In the genomic region with DNA sequence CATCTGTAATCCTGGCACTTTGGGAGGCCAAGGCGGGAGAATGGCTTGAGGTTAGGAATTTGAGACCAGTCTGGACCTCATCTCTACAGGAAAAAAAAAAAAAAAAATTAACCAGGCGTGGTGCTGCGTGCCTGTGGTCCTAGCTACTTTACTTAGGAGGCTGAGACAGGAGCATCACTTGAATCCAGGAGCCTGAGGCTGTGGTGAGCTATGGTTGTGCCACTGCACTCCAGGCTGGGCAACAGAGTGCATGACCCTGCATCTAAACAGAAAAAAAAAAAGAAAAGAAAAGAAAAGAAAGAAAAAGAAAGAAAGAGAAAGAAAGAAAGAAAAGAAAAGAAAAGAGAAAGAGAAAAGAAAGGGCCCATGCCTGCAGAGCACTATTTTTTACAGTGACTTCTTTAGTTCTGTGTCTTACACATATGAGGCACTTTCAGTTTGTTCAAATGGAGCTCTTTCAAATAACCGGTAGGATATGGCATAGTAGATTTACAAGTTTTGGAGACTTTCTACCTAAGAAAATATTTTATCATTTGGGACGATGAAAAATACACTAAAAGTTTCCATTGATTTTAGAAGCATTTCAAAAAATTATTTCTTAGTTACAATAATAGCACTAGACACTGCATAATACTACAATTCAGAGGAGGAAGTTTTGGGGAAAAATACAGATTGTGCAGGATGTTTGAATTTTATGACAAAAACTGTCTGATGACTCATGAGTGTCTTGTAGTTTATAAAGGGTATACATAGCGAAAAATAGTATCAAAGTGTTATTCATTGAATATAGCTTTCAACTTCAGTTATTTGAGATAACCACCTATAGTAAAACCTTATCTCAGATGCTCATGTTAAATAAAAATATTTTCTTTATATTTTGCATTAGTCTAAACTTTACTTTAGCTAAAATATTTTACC, we compare ENCODE assay signal across 18 cellular contexts.
DNase-seq lines count a peak whose midpoint lies in the region; ATAC-seq lines count a peak whose summit lies in the region.
"Had no signal": no experiment of that assay in that cellular context is flagged by ENCODE, and none has a peak within 500 bp of the region (broad histone marks: within the 10 kb centered on the region; RNA-seq: fewer than 3 reads in every experiment).

No MANE protein-coding gene starts in this region.

- ATAC-seq in Right ventricle myocardium inferior (no peak), HG03378 (IDR thresholded peaks at IDR 0.05; ENCODE audit: unreplicated experiment) (no peak)
- ATAC-seq in activated naive CD8-positive, alpha-beta T cell treated with anti-CD3 and anti-CD28 coated beads, Interleukin-2, amount 50 U/mL, for 24 hours: no peak
- ATAC-seq in stimulated activated naive CD8-positive, alpha-beta T cell treated with anti-CD3 and anti-CD28 coated beads, Interleukin-15, amount 100 ng/mL, for 72 hours: no peak
- ATAC-seq: foreskin keratinocyte, left cardiac atrium, sciatic nerve had no signal

- peak overlapping the region; percentile 32 for H3K27ac Mint-ChIP-seq in activated naive CD8-positive, alpha-beta T cell treated with anti-CD3 and anti-CD28 coated beads, Interleukin-2, amount 50 U/mL, for 24 hours
- H3K27ac Mint-ChIP-seq in stimulated activated naive CD8-positive, alpha-beta T cell treated with anti-CD3 and anti-CD28 coated beads, Interleukin-15, amount 100 ng/mL, for 72 hours: no peak overlapping the region

- H3K4me3 Mint-ChIP-seq in activated naive CD8-positive, alpha-beta T cell treated with anti-CD3 and anti-CD28 coated beads, Interleukin-2, amount 50 U/mL, for 24 hours: no peak overlapping the region
- peak overlapping the region; percentile 13 to 56 for H3K4me3 Mint-ChIP-seq in stimulated activated naive CD8-positive, alpha-beta T cell treated with anti-CD3 and anti-CD28 coated beads, Interleukin-15, amount 100 ng/mL, for 72 hours

- H3K9me3 Mint-ChIP-seq in activated naive CD8-positive, alpha-beta T cell treated with anti-CD3 and anti-CD28 coated beads, Interleukin-2, amount 50 U/mL, for 24 hours: no peaks in the 10 kb centered on the region
- H3K9me3 Mint-ChIP-seq in stimulated activated naive CD8-positive, alpha-beta T cell treated with anti-CD3 and anti-CD28 coated beads, Interleukin-15, amount 100 ng/mL, for 72 hours: peaks cover 0 to 7% of the 10 kb centered on the region in 2 donors

- peaks cover 48% of the 10 kb centered on the region for H3K36me3 Mint-ChIP-seq in activated naive CD8-positive, alpha-beta T cell treated with anti-CD3 and anti-CD28 coated beads, Interleukin-2, amount 50 U/mL, for 24 hours (ENCODE audit: low read depth)

- DNase-seq in Right ventricle myocardium inferior (ENCODE audit: missing footprints): peak; percentile 44
- DNase-seq in cardiac septum (ENCODE audit: low spot score): no peak
- peak; percentile 41 for DNase-seq in LHCN-M2 (ENCODE audit: low read depth)
- DNase-seq in activated naive CD8-positive, alpha-beta T cell treated with anti-CD3 and anti-CD28 coated beads, Interleukin-2, amount 50 U/mL, for 24 hours: no peak
- DNase-seq in stimulated activated naive CD8-positive, alpha-beta T cell treated with anti-CD3 and anti-CD28 coated beads, Interleukin-15, amount 100 ng/mL, for 72 hours: no peak
- DNase-seq in NAMALWA (ENCODE audit: low spot score): no peak
- DNase-seq in stimulated activated CD4-positive, alpha-beta T cell treated with anti-CD3 and anti-CD28 coated beads, Interleukin-2, amount 100 ng/mL, for 24 hours: no peak
- DNase-seq: anterior cingulate cortex, DMS 273 treated with DMSO at 0.1 percent for 48 hours, foreskin keratinocyte, left cardiac atrium, NCI-H1092, NCI-H2171, NCI-H748 treated with DMSO at 0.1 percent for 48 hours, SW 1271, testis had no signal

- H3K27me3 Mint-ChIP-seq in activated naive CD8-positive, alpha-beta T cell treated with anti-CD3 and anti-CD28 coated beads, Interleukin-2, amount 50 U/mL, for 24 hours: no peaks in the 10 kb centered on the region
- no peaks in the 10 kb centered on the region for H3K27me3 Mint-ChIP-seq in stimulated activated naive CD8-positive, alpha-beta T cell treated with anti-CD3 and anti-CD28 coated beads, Interleukin-15, amount 100 ng/mL, for 72 hours

- peaks cover 38% of the 10 kb centered on the region for H3K4me1 Mint-ChIP-seq in activated naive CD8-positive, alpha-beta T cell treated with anti-CD3 and anti-CD28 coated beads, Interleukin-2, amount 50 U/mL, for 24 hours
- peaks cover 57% of the 10 kb centered on the region for H3K4me1 Mint-ChIP-seq in stimulated activated naive CD8-positive, alpha-beta T cell treated with anti-CD3 and anti-CD28 coated beads, Interleukin-15, amount 100 ng/mL, for 72 hours

- intact Hi-C loops in Right ventricle myocardium inferior (cut with DNase I) (no loop called here), cardiac septum (cut with DNase I) (no loop called here)

Comparison
In these comparisons a context has a peak if more than half of its experiments do, and no peak if none do; other contexts are left out.
1. DNase-seq: peak in Right ventricle myocardium inferior (single experiment) and LHCN-M2 (single experiment); none in cardiac septum (single experiment), activated naive CD8-positive, alpha-beta T cell treated with anti-CD3 and anti-CD28 coated beads, Interleukin-2, amount 50 U/mL, for 24 hours (single experiment), stimulated activated naive CD8-positive, alpha-beta T cell treated with anti-CD3 and anti-CD28 coated beads, Interleukin-15, amount 100 ng/mL, for 72 hours (0 of 2), NAMALWA (single experiment) and stimulated activated CD4-positive, alpha-beta T cell treated with anti-CD3 and anti-CD28 coated beads, Interleukin-2, amount 100 ng/mL, for 24 hours (0 of 2).